ENCODE assay signal across 11 cellular contexts in the genomic region with DNA sequence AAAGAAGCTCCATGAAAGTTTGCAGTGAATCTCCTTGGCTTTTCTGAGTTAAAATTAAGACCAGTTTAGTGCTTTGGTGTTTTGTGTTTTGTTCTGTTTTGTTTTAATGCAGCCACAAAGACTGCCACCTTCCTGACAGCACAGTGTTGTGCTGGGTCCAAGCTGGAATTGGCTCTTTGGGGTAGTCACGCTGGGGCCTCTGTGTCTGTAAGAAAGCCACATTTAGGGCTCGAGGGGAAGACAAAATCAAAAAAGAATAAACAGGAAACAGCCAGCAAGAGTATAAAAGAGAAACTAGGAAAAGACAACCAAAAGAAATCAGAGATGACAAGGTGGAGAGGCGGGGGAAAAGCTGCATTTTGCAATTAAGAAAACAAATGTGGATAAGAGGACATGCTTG.
DNase-seq lines count a peak whose midpoint lies in the region; ATAC-seq and TF ChIP-seq lines count a peak whose summit lies in the region.
"Had no signal": no experiment of that assay in that cellular context is flagged by ENCODE, and none has a peak within 500 bp of the region (broad histone marks: within the 10 kb centered on the region; RNA-seq: fewer than 3 reads in every experiment).

No MANE protein-coding gene starts in this region.

- no peak overlapping the region for H3K14ac ChIP-seq in neuronal stem cell (ENCODE audit: low read length)

- intact Hi-C loops in CD8-positive, alpha-beta T cell (cut with DNase I, micrococcal nuclease), result loop anchor here in 1 of 2 experiments (2.0 kb wide), 1 partner anchor 19 kb away; no protein-coding TSS in a partner anchor
- intact Hi-C loops in body of pancreas (cut with DNase I), result no loop called here

- H3K4me1 Mint-ChIP-seq in CD8-positive, alpha-beta T cell (ENCODE audit: low read depth), result peaks cover 76% of the 10 kb centered on the region
- H3K4me1 Mint-ChIP-seq in T-cell, result peaks cover 65 to 80% (median 76%) of the 10 kb centered on the region in 3 donors

- peak in 1 of 7 experiments; percentile 21 for DNase-seq in CD8-positive, alpha-beta T cell
- DNase-seq in T-cell (no peak), fibroblast of lung (ENCODE audit: low read depth in 2 of 2) (no peak), neuronal stem cell (ENCODE audit: low spot score) (no peak), kidney glomerular epithelial cell (lab: John Stamatoyannopoulos, UW) (no peak), body of pancreas (no peak)
- no peak for DNase-seq in stimulated activated naive CD4-positive, alpha-beta T cell (lab: John Stamatoyannopoulos, UW)
- DNase-seq: amygdala, Caco-2, NCI-H1930 had no signal

- peak overlapping the region; percentile 76 for H3K4me2 ChIP-seq in fibroblast of lung (ENCODE audit: extremely low read depth, insufficient read depth, low read length)
- H3K4me2 ChIP-seq in neuronal stem cell (ENCODE audit: insufficient read depth, low read length, poor library complexity, severe bottlenecking), result no peak overlapping the region

- H3K27ac Mint-ChIP-seq in CD8-positive, alpha-beta T cell, result peak overlapping the region; percentile 86
- H3K27ac Mint-ChIP-seq in T-cell, result peak overlapping the region; percentile 79 to 81

- no peak overlapping the region for H3K4me3 Mint-ChIP-seq in CD8-positive, alpha-beta T cell
- peak overlapping the region in 2 of 3 donors; percentile 1 to 2 for H3K4me3 Mint-ChIP-seq in T-cell

- H3K4me3 ChIP-seq in CD8-positive, alpha-beta T cell (ENCODE audit: low read depth, low read length), result no peak overlapping the region
- no peak overlapping the region for H3K4me3 ChIP-seq in fibroblast of lung (replicated peaks in 1 of 4; ENCODE audit: control extremely low read depth in 1 of 4, insufficient read depth in 1 of 4, low read depth in 3 of 4, low read length in 4 of 4)
- H3K4me3 ChIP-seq in neuronal stem cell (ENCODE audit: low read length in 2 of 2), result no peak overlapping the region
- no peak overlapping the region for H3K4me3 ChIP-seq in body of pancreas

- no CpG with 5 or more reads among the region's 3 CpGs for WGBS in neuronal stem cell (ENCODE audit: extremely low coverage in 2 of 2, insufficient read length in 2 of 2, insufficient replicate concordance in 1 of 2), 2 donors
- 63 to 66% methylated on average over 3 of the region's 3 CpGs for WGBS in body of pancreas, 2 donors

- no peaks in the 10 kb centered on the region for H3K27me3 ChIP-seq in CD8-positive, alpha-beta T cell (ENCODE audit: insufficient read depth, low read length)
- H3K27me3 ChIP-seq in fibroblast of lung (ENCODE audit: control insufficient read depth, insufficient read depth, low read length) (no peaks in the 10 kb centered on the region), neuronal stem cell (ENCODE audit: control insufficient read depth in 3 of 3, insufficient read depth in 3 of 3, low read depth in 1 of 3, low read length in 3 of 3) (no peaks in the 10 kb centered on the region), body of pancreas (no peaks in the 10 kb centered on the region)

- H3K23ac ChIP-seq in neuronal stem cell (ENCODE audit: low read depth, low read length, poor library complexity), result no peak overlapping the region

- H2BK120ac ChIP-seq in neuronal stem cell (ENCODE audit: low read depth, low read length), result no peak overlapping the region

- no peaks in the 10 kb centered on the region for H4K20me1 ChIP-seq in fibroblast of lung (ENCODE audit: control insufficient read depth, extremely low read depth, insufficient read depth, low read length)

- no peak overlapping the region for H2BK15ac ChIP-seq in neuronal stem cell (ENCODE audit: low read length)

- no peak overlapping the region for H3K18ac ChIP-seq in neuronal stem cell (ENCODE audit: low read length)

- peaks cover 21% of the 10 kb centered on the region for H3K4me1 ChIP-seq in CD8-positive, alpha-beta T cell (ENCODE audit: insufficient read depth, low read length)
- H3K4me1 ChIP-seq in fibroblast of lung (ENCODE audit: control insufficient read depth, extremely low read depth, insufficient read depth, low read length) (peaks cover 4% of the 10 kb centered on the region), neuronal stem cell (ENCODE audit: control insufficient read depth in 2 of 2, insufficient read depth in 1 of 2, low read depth in 1 of 2, low read length in 2 of 2) (peaks cover 3 to 8% of the 10 kb centered on the region in 2 donors), body of pancreas (peaks cover 5% of the 10 kb centered on the region)

- no peaks in the 10 kb centered on the region for H3K9me3 Mint-ChIP-seq in CD8-positive, alpha-beta T cell
- H3K9me3 Mint-ChIP-seq in T-cell, result peaks cover 0 to 8% (median 0%) of the 10 kb centered on the region in 3 donors

- POLR2A ChIA-PET in CD8-positive, alpha-beta T cell (lab: Charles Lee), result interaction anchor here (0.7 kb wide), 2 partner anchors 21 to 46 kb away, joined by 3 to 4 read pairs; no protein-coding TSS in a partner anchor
- POLR2A ChIA-PET in T-cell (lab: Charles Lee), result interaction anchor here in 1 of 2 donors (0.7 kb wide), 1 partner anchor 31 kb away, joined by 12 read pairs; no protein-coding TSS in a partner anchor

- H2AFZ ChIP-seq in fibroblast of lung (ENCODE audit: low read length) (peak overlapping the region; percentile 73), neuronal stem cell (ENCODE audit: low read length) (peak overlapping the region; percentile 60)

- peak; percentile 40 for ATAC-seq in CD8-positive, alpha-beta T cell
- peak in 3 of 4 experiments; percentile 42 to 56 (median 53) for ATAC-seq in T-cell (replicated peaks in 1 of 4)
- ATAC-seq in HG02571 (IDR thresholded peaks at IDR 0.05; ENCODE audit: unreplicated experiment), result no peak
- ATAC-seq in body of pancreas, result no peak

- no peaks in the 10 kb centered on the region for H3K27me3 Mint-ChIP-seq in CD8-positive, alpha-beta T cell (ENCODE audit: low read depth)
- H3K27me3 Mint-ChIP-seq in T-cell, result no peaks in the 10 kb centered on the region

- peaks cover 67% of the 10 kb centered on the region for H3K36me3 Mint-ChIP-seq in CD8-positive, alpha-beta T cell
- H3K36me3 Mint-ChIP-seq in T-cell, result peaks cover 56% of the 10 kb centered on the region

- no peak for TF ChIP-seq POLR2A in body of pancreas (IDR thresholded peaks at IDR 0.05)

- H3K9me3 ChIP-seq in CD8-positive, alpha-beta T cell (ENCODE audit: low read length), result no peaks in the 10 kb centered on the region
- H3K9me3 ChIP-seq in fibroblast of lung (ENCODE audit: control insufficient read depth, insufficient read depth, low read depth, low read length) (no peaks in the 10 kb centered on the region), neuronal stem cell (replicated peaks in 1 of 2; ENCODE audit: control insufficient read depth in 2 of 2, insufficient read depth in 1 of 2, low read depth in 1 of 2, low read length in 2 of 2) (no peaks in the 10 kb centered on the region), body of pancreas (no peaks in the 10 kb centered on the region)
- H3K9me3 ChIP-seq: Caco-2 had no signal

- no peak overlapping the region for H3K27ac ChIP-seq in CD8-positive, alpha-beta T cell (ENCODE audit: low read depth, low read length)
- no peak overlapping the region for H3K27ac ChIP-seq in fibroblast of lung (ENCODE audit: insufficient read depth, low read length)
- H3K27ac ChIP-seq in neuronal stem cell (replicated peaks; ENCODE audit: low read length), result peak overlapping the region; percentile 11
- H3K27ac ChIP-seq in body of pancreas, result peak overlapping the region in 1 of 4 donors; percentile 8

- peaks cover 5% of the 10 kb centered on the region for H3K36me3 ChIP-seq in CD8-positive, alpha-beta T cell (ENCODE audit: insufficient read depth, low read length)
- no peaks in the 10 kb centered on the region for H3K36me3 ChIP-seq in fibroblast of lung (ENCODE audit: control insufficient read depth, insufficient read depth, low read length)
- no peaks in the 10 kb centered on the region for H3K36me3 ChIP-seq in neuronal stem cell (replicated peaks in 1 of 2; ENCODE audit: control insufficient read depth in 2 of 2, insufficient read depth in 2 of 2, low read length in 2 of 2)
- H3K36me3 ChIP-seq in body of pancreas (replicated peaks in 1 of 2; ENCODE audit: insufficient read depth in 1 of 2, low read depth in 2 of 2), result no peaks in the 10 kb centered on the region

- H2BK5ac ChIP-seq in neuronal stem cell (ENCODE audit: low read length), result no peak overlapping the region

- no peaks in the 10 kb centered on the region for H3K79me2 ChIP-seq in fibroblast of lung (ENCODE audit: control insufficient read depth, insufficient read depth, low read length)

- no peak overlapping the region for H3K4ac ChIP-seq in neuronal stem cell (ENCODE audit: low read length)

- H4K91ac ChIP-seq in neuronal stem cell (ENCODE audit: low read depth, low read length, poor library complexity), result no peak overlapping the region

- no peak overlapping the region for H3K9ac ChIP-seq in fibroblast of lung (ENCODE audit: insufficient read depth, low read length)
- H3K9ac ChIP-seq in neuronal stem cell (ENCODE audit: low read depth, low read length, poor library complexity), result no peak overlapping the region

- H4K8ac ChIP-seq in neuronal stem cell (ENCODE audit: low read depth, low read length), result no peak overlapping the region

- H2AK5ac ChIP-seq in neuronal stem cell (ENCODE audit: low read depth, low read length), result no peak overlapping the region

- no peaks in the 10 kb centered on the region for H3K79me1 ChIP-seq in neuronal stem cell (ENCODE audit: low read depth, low read length)

- CTCF ChIA-PET in CD8-positive, alpha-beta T cell (lab: Charles Lee), result no interaction called here
- CTCF ChIA-PET in T-cell (lab: Charles Lee), result interaction anchor here in 1 of 2 donors (0.5 to 0.6 kb wide), 2 partner anchors 17 to 879 kb away, joined by 3 to 4 read pairs; no protein-coding TSS in a partner anchor

- no peak for TF ChIP-seq CTCF in CD8-positive, alpha-beta T cell (IDR thresholded peaks at IDR 0.05)
- TF ChIP-seq CTCF in fibroblast of lung (conservative IDR thresholded peaks at IDR 0.05 in 1 of 2, IDR thresholded peaks at IDR 0.05 in 1 of 2; ENCODE audit: low read depth in 1 of 2, low read length in 2 of 2), result no peak
- no peak for TF ChIP-seq CTCF in body of pancreas (IDR thresholded peaks at IDR 0.05)

- H2BK12ac ChIP-seq in neuronal stem cell (ENCODE audit: low read length), result no peak overlapping the region

Comparison
In these comparisons a context has a peak if more than half of its experiments do, and no peak if none do; other contexts are left out.
1. ATAC-seq: peak in CD8-positive, alpha-beta T cell (single experiment) and T-cell (3 of 4); none in HG02571 (single experiment) and body of pancreas (single experiment).